In the genomic region with DNA sequence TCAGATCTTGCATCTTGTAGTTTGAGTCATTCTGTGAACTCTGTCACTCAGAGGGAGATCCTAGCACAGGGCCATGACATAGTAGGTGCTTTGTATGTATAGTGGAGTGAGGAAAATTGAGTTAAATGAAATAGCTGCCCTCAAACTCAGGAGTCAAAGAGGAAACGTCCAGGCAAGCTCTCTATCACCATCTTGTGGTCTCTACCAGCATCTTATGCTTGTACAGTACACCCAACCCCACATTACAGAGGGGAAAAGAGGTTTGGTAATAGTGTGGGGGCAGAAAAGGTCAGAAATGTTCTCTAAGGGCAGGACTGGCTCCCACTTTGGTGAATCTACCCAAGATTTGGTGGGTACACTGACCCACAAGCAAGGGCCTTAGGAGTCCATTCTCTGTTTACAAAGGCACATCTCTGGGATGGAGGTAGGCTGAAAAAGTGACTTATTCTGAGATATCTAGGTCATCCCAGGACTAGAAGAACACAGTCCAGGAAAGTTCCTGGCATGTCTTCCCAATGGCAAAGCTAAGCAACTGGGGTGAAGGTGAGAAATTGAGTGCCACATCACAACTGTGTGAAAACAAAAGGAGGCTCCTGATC, we compare ENCODE assay signal across 8 cellular contexts.
DNase-seq lines count a peak whose midpoint lies in the region; ATAC-seq and TF ChIP-seq lines count a peak whose summit lies in the region.

No MANE protein-coding gene starts in this region.

- H3K9me3 ChIP-seq in T-helper 17 cell (ENCODE audit: control insufficient read depth, low read length, poor library complexity, severe bottlenecking): no peaks in the 10 kb centered on the region

- DNase-seq in BJ (ENCODE audit: low read depth) (no peak), NCI-H2227 (lab: John Stamatoyannopoulos, UW; ENCODE audit: unreplicated experiment) (peak; percentile 19), erythroblast (lab: John Stamatoyannopoulos, UW) (peak; percentile 0), cerebellar nuclear complex (lab: John Stamatoyannopoulos, UW) (no peak), T-helper 17 cell (no peak)

- POLR2A ChIA-PET in BJ (lab: Charles Lee): no interaction called here

- no peak overlapping the region for H3K27ac Mint-ChIP-seq in T-helper 17 cell

- no peaks in the 10 kb centered on the region for H3K36me3 ChIP-seq in BJ (ENCODE audit: control insufficient read depth, insufficient read depth, low read length)

- no peaks in the 10 kb centered on the region for H3K36me3 Mint-ChIP-seq in T-helper 17 cell (ENCODE audit: low read depth)

- peaks cover 2% of the 10 kb centered on the region for H3K4me1 Mint-ChIP-seq in T-helper 17 cell

- TF ChIP-seq POLR2A in erythroblast (IDR thresholded peaks at IDR 0.05; ENCODE audit: low read length): no peak

- peak; percentile 67 for ATAC-seq in GM19351 (IDR thresholded peaks at IDR 0.05; ENCODE audit: unreplicated experiment)
- no peak for ATAC-seq in HG02642 (IDR thresholded peaks at IDR 0.05; ENCODE audit: poor library complexity, unreplicated experiment)
- ATAC-seq in T-helper 17 cell: no peak
- no peak for ATAC-seq in HG03039 (IDR thresholded peaks at IDR 0.05; ENCODE audit: unreplicated experiment)

- no peaks in the 10 kb centered on the region for H3K27me3 ChIP-seq in BJ (ENCODE audit: control insufficient read depth, insufficient read depth, low read length)

- peak; percentile 32; the same call in 1 of the 2 replicates for TF ChIP-seq CTCF in BJ (IDR thresholded peaks at IDR 0.05; ENCODE audit: insufficient read depth, low read depth, low read length)

- H3K4me3 Mint-ChIP-seq in T-helper 17 cell: no peak overlapping the region

- CTCF ChIA-PET in BJ (lab: Yijun Ruan, JAX): no interaction called here

- H3K27me3 Mint-ChIP-seq in T-helper 17 cell: no peaks in the 10 kb centered on the region

- H3K4me3 ChIP-seq in BJ (ENCODE audit: low read depth, low read length): no peak overlapping the region

Comparison
In these comparisons a context has a peak if more than half of its experiments do, and no peak if none do; other contexts are left out.
1. DNase-seq: peak in NCI-H2227 (single experiment) and erythroblast (2 of 2); none in BJ (single experiment), cerebellar nuclear complex (0 of 2) and T-helper 17 cell (0 of 3).